Comparison of ENCODE assay signal across 15 cellular contexts in genomic region chr5:14266171-14266570, GRCh38.
DNase-seq lines count a peak whose midpoint lies in the region; ATAC-seq and TF ChIP-seq lines count a peak whose summit lies in the region.
"Had no signal": no experiment of that assay in that cellular context is flagged by ENCODE, and none has a peak within 500 bp of the region (broad histone marks: within the 10 kb centered on the region; RNA-seq: fewer than 3 reads in every experiment).

No MANE protein-coding gene starts in this region.

- H3K27ac Mint-ChIP-seq in endodermal cell (peak overlapping the region; percentile 38), neural crest cell (ENCODE audit: unreplicated experiment) (no peak overlapping the region)
- no peak overlapping the region for H3K27ac Mint-ChIP-seq in activated CD4-positive, alpha-beta memory T cell treated with anti-CD3 and anti-CD28 coated beads, Interleukin-2, amount 10 ng/mL, durations not matched to agents 7 days and 5 days
- H3K27ac Mint-ChIP-seq: CD4-positive, alpha-beta memory T cell; naive thymus-derived CD8-positive, alpha-beta T cell had no signal

- H3K36me3 Mint-ChIP-seq in endodermal cell (ENCODE audit: low read depth) (no peaks in the 10 kb centered on the region), neural crest cell (ENCODE audit: low read depth) (no peaks in the 10 kb centered on the region)
- H3K36me3 Mint-ChIP-seq in activated CD4-positive, alpha-beta memory T cell treated with anti-CD3 and anti-CD28 coated beads, Interleukin-2, amount 10 ng/mL, durations not matched to agents 7 days and 5 days (ENCODE audit: low read depth), result no peaks in the 10 kb centered on the region
- H3K36me3 Mint-ChIP-seq: CD4-positive, alpha-beta memory T cell; naive thymus-derived CD8-positive, alpha-beta T cell had no signal

- H3K9me3 ChIP-seq in endodermal cell (ENCODE audit: control insufficient read depth, low read length), result no peaks in the 10 kb centered on the region
- no peaks in the 10 kb centered on the region for H3K9me3 ChIP-seq in aorta (ENCODE audit: control insufficient read depth, low read length)

- ATAC-seq in GM18909 (IDR thresholded peaks at IDR 0.05; ENCODE audit: poor library complexity, unreplicated experiment), result no peak
- ATAC-seq in aorta (ENCODE audit: low FRiP score), result no peak
- ATAC-seq: naive thymus-derived CD8-positive, alpha-beta T cell had no signal

- intact Hi-C loops in aorta (cut with DNase I), result loop anchor here (5.0 kb wide), 3 partner anchors 74 to 124 kb away; partner anchors contain the start of gene TRIO (in 1 of the 2)

- H3K27me3 ChIP-seq in endodermal cell (ENCODE audit: control insufficient read depth, insufficient read depth, low read length, poor library complexity, severe bottlenecking) (no peaks in the 10 kb centered on the region), aorta (ENCODE audit: control insufficient read depth in 1 of 2, insufficient read depth in 2 of 2, low read length in 1 of 2) (no peaks in the 10 kb centered on the region)

- H3K4me3 Mint-ChIP-seq in endodermal cell (no peak overlapping the region), neural crest cell (peak overlapping the region; percentile 60)
- no peak overlapping the region for H3K4me3 Mint-ChIP-seq in activated CD4-positive, alpha-beta memory T cell treated with anti-CD3 and anti-CD28 coated beads, Interleukin-2, amount 10 ng/mL, durations not matched to agents 7 days and 5 days

- H3K4me1 Mint-ChIP-seq in endodermal cell (peaks cover 66% of the 10 kb centered on the region), neural crest cell (peaks cover 78% of the 10 kb centered on the region)
- peaks cover 8% of the 10 kb centered on the region for H3K4me1 Mint-ChIP-seq in activated CD4-positive, alpha-beta memory T cell treated with anti-CD3 and anti-CD28 coated beads, Interleukin-2, amount 10 ng/mL, durations not matched to agents 7 days and 5 days

- no peak overlapping the region for H3K9ac ChIP-seq in endodermal cell (ENCODE audit: extremely low read depth, low read length, poor library complexity, severe bottlenecking)

- CTCF ChIA-PET in activated CD4-positive, alpha-beta memory T cell treated with anti-CD3 and anti-CD28 coated beads, Interleukin-2, amount 10 ng/mL, durations not matched to agents 7 days and 5 days (lab: Charles Lee), result no interaction called here

- H3K36me3 ChIP-seq in endodermal cell (ENCODE audit: control insufficient read depth, insufficient read depth, low read length), result peaks cover 4% of the 10 kb centered on the region
- H3K36me3 ChIP-seq in aorta (ENCODE audit: control insufficient read depth in 1 of 2, insufficient read depth in 2 of 2, low read length in 1 of 2), result no peaks in the 10 kb centered on the region

- no peaks in the 10 kb centered on the region for H3K9me3 Mint-ChIP-seq in endodermal cell
- H3K9me3 Mint-ChIP-seq in neural crest cell, result no peaks in the 10 kb centered on the region
- no peaks in the 10 kb centered on the region for H3K9me3 Mint-ChIP-seq in activated CD4-positive, alpha-beta memory T cell treated with anti-CD3 and anti-CD28 coated beads, Interleukin-2, amount 10 ng/mL, durations not matched to agents 7 days and 5 days
- H3K9me3 Mint-ChIP-seq: CD4-positive, alpha-beta memory T cell; naive thymus-derived CD8-positive, alpha-beta T cell had no signal

- no peaks in the 10 kb centered on the region for H3K27me3 Mint-ChIP-seq in endodermal cell (ENCODE audit: insufficient read depth)
- H3K27me3 Mint-ChIP-seq in neural crest cell (ENCODE audit: low read depth), result no peaks in the 10 kb centered on the region
- peaks cover 32% of the 10 kb centered on the region for H3K27me3 Mint-ChIP-seq in activated CD4-positive, alpha-beta memory T cell treated with anti-CD3 and anti-CD28 coated beads, Interleukin-2, amount 10 ng/mL, durations not matched to agents 7 days and 5 days

- H3K4me1 ChIP-seq in endodermal cell (ENCODE audit: control insufficient read depth, insufficient read depth, low read length) (peaks cover 23% of the 10 kb centered on the region), aorta (ENCODE audit: control insufficient read depth in 1 of 2, insufficient read depth in 2 of 2, low read length in 2 of 2) (peaks cover 10 to 18% of the 10 kb centered on the region in 2 donors)

- H3K4me3 ChIP-seq in endodermal cell (ENCODE audit: low read length) (no peak overlapping the region), aorta (ENCODE audit: low read length in 2 of 2) (no peak overlapping the region)
- H3K4me3 ChIP-seq: skin epidermis had no signal

- TF ChIP-seq CTCF in endodermal cell (conservative IDR thresholded peaks at IDR 0.05) (no peak), neural crest cell (conservative IDR thresholded peaks at IDR 0.05) (no peak)

- WGBS in endodermal cell (ENCODE audit: insufficient coverage in 1 of 2, insufficient read length in 1 of 2), 2 experiments, result 90% methylated on average over 4 of the region's 4 CpGs; no CpG with 5 or more reads in 1 of the 2 experiments
- 92 to 93% methylated on average over 4 of the region's 4 CpGs for WGBS in aorta, 2 donors

- POLR2A ChIA-PET in activated CD4-positive, alpha-beta memory T cell treated with anti-CD3 and anti-CD28 coated beads, Interleukin-2, amount 10 ng/mL, durations not matched to agents 7 days and 5 days (lab: Charles Lee), result no interaction called here

- DNase-seq in EH (ENCODE audit: low read depth), result peak; percentile 46
- DNase-seq in NCI-H69 (lab: John Stamatoyannopoulos, UW), result peak; percentile 45
- DNase-seq in endodermal cell, result no peak
- no peak for DNase-seq in neural crest cell (ENCODE audit: low read depth, low spot score)
- no peak for DNase-seq in activated CD4-positive, alpha-beta memory T cell treated with anti-CD3 and anti-CD28 coated beads, Interleukin-2, amount 10 ng/mL, durations not matched to agents 7 days and 5 days
- DNase-seq in activated T-cell treated with anti-CD3 and anti-CD28 coated beads, Interleukin-2, amount 50 U/mL, for 1 hour, result no peak
- no peak for DNase-seq in aorta
- DNase-seq: activated T-cell treated with anti-CD3 and anti-CD28 coated beads, Interleukin-2, amount 50 U/mL, for 48 hours; anterior cingulate cortex; CD4-positive, alpha-beta memory T cell; foreskin melanocyte; naive thymus-derived CD8-positive, alpha-beta T cell; NCI-H2081 treated with DMSO at 0.1 percent for 48 hours had no signal

- no peak overlapping the region for H3K27ac ChIP-seq in endodermal cell (ENCODE audit: low read depth, low read length)
- H3K27ac ChIP-seq in aorta (ENCODE audit: low read depth in 1 of 2, low read length in 2 of 2), result no peak overlapping the region

Comparison
In these comparisons a context has a peak if more than half of its experiments do, and no peak if none do; other contexts are left out.
1. DNase-seq: peak in EH (single experiment) and NCI-H69 (single experiment); none in endodermal cell (single experiment), neural crest cell (single experiment), activated CD4-positive, alpha-beta memory T cell treated with anti-CD3 and anti-CD28 coated beads, Interleukin-2, amount 10 ng/mL, durations not matched to agents 7 days and 5 days (single experiment), activated T-cell treated with anti-CD3 and anti-CD28 coated beads, Interleukin-2, amount 50 U/mL, for 1 hour (single experiment) and aorta (0 of 2).